12 cellular contexts compared by ENCODE assay signal in genomic region chr4:5037553-5038551, GRCh38. TPM values are rescaled to one million over a fixed set of nuclear protein-coding genes. Genes with fewer than 3 reads are reported as not detected.
DNase-seq lines count a peak whose midpoint lies in the region; ATAC-seq and TF ChIP-seq lines count a peak whose summit lies in the region.
"Had no signal": no experiment of that assay in that cellular context is flagged by ENCODE, and none has a peak within 500 bp of the region (broad histone marks: within the 10 kb centered on the region; RNA-seq: fewer than 3 reads in every experiment).

No MANE protein-coding gene starts in this region.

- DNase-seq in Right ventricle myocardium inferior (ENCODE audit: missing footprints) (no peak), left ventricle myocardium inferior (no peak), T1000 (lab: John Stamatoyannopoulos, UW) (peak; percentile 58), left ventricle myocardium superior (no peak), aorta (no peak), superior temporal gyrus (ENCODE audit: extremely low spot score) (no peak), NCI-H69 (lab: John Stamatoyannopoulos, UW) (no peak), cerebellar nuclear complex (lab: John Stamatoyannopoulos, UW) (no peak)
- DNase-seq: activated gamma-delta T cell treated with Interleukin-2 at 50 U/mL for 16 hours; C1 segment of cervical spinal cord; stimulated activated CD4-positive, alpha-beta T cell treated with anti-CD3 and anti-CD28 coated beads, Interleukin-4, amount 100 ng/mL, for 4 hours had no signal

- intact Hi-C loops in Right ventricle myocardium inferior (cut with DNase I) (no loop called here), left ventricle myocardium inferior (cut with micrococcal nuclease) (no loop called here), left ventricle myocardium superior (cut with micrococcal nuclease) (no loop called here), aorta (cut with DNase I) (no loop called here)

- no peak for TF ChIP-seq CTCF in left ventricle myocardium inferior (IDR thresholded peaks at IDR 0.05; ENCODE audit: borderline replicate concordance)

- WGBS in aorta, 2 donors = 24 to 28% methylated on average over 8 of the region's 8 CpGs

- H3K9me3 ChIP-seq in left ventricle myocardium inferior (replicated peaks) (no peaks in the 10 kb centered on the region), aorta (ENCODE audit: control insufficient read depth, low read length) (no peaks in the 10 kb centered on the region)

- H3K36me3 ChIP-seq in left ventricle myocardium inferior = no peaks in the 10 kb centered on the region
- no peaks in the 10 kb centered on the region for H3K36me3 ChIP-seq in aorta (ENCODE audit: control insufficient read depth in 1 of 2, insufficient read depth in 2 of 2, low read length in 1 of 2)

- H3K4me1 ChIP-seq in left ventricle myocardium inferior (peaks cover 20% of the 10 kb centered on the region), aorta (ENCODE audit: control insufficient read depth in 1 of 2, insufficient read depth in 2 of 2, low read length in 2 of 2) (peaks cover 0 to 5% of the 10 kb centered on the region in 2 donors)

- H3K4me3 ChIP-seq in left ventricle myocardium inferior (no peak overlapping the region), aorta (ENCODE audit: low read length in 2 of 2) (no peak overlapping the region)

- ATAC-seq in Right ventricle myocardium inferior (peak; percentile 20), left ventricle myocardium superior (peak; percentile 43), aorta (ENCODE audit: low FRiP score) (peak; percentile 65)

- H3K27me3 ChIP-seq in left ventricle myocardium inferior (ENCODE audit: low read depth) = peaks cover 10% of the 10 kb centered on the region
- no peaks in the 10 kb centered on the region for H3K27me3 ChIP-seq in aorta (ENCODE audit: control insufficient read depth in 1 of 2, insufficient read depth in 2 of 2, low read length in 1 of 2)

- H3K27ac ChIP-seq in left ventricle myocardium inferior (replicated peaks) (no peak overlapping the region), aorta (ENCODE audit: low read depth in 1 of 2, low read length in 2 of 2) (peak overlapping the region in 1 of 2 donors; percentile 2)

RNA-seq across cellular contexts. Expression of gene STK32B, which starts 13.4 kb away (rescaled TPM):
- total RNA-seq in Right ventricle myocardium inferior = 0.89 TPM
- total RNA-seq in left ventricle myocardium inferior = 0.55 TPM
- total RNA-seq in left ventricle myocardium superior = 1.4 TPM
- 1 to 10 TPM; 2.2 to 4.1 TPM for total RNA-seq in aorta
- 1 to 10 TPM in 1 of 2 donors, under 1 TPM in 1; 0.63 to 1.5 TPM for polyA plus RNA-seq in aorta
- total RNA-seq: OCI-LY7 had no signal

RNA-seq across cellular contexts. Expression of gene CYTL1, which starts 18.6 kb away (rescaled TPM):
- total RNA-seq in Right ventricle myocardium inferior (0.81 TPM), left ventricle myocardium inferior (0.47 TPM), left ventricle myocardium superior (0.42 TPM), aorta (10 to 100 TPM in 1 of 2 donors, 1 to 10 TPM in 1; 4.3 to 15.2 TPM)
- polyA plus RNA-seq in aorta = 10 to 100 TPM; 29.9 to 73.5 TPM
- total RNA-seq: OCI-LY7 had no signal
